In genomic region chr17:64063766-64064224, GRCh38 we compare ENCODE assay signal across 8 cellular contexts. TPM values are rescaled to one million over a fixed set of nuclear protein-coding genes. Genes with fewer than 3 reads are reported as not detected.
DNase-seq lines count a peak whose midpoint lies in the region; ATAC-seq, FAIRE-seq and TF ChIP-seq lines count a peak whose summit lies in the region.

No MANE protein-coding gene starts in this region.

- H3K27ac ChIP-seq in upper lobe of left lung = peak overlapping the region in 3 of 4 donors; percentile 15 to 67 (median 56)

- peak; percentile 56 for ATAC-seq in effector memory CD8-positive, alpha-beta T cell (replicated peaks)
- peak; percentile 77 to 88 for ATAC-seq in upper lobe of left lung (ENCODE audit: low FRiP score in 2 of 2)
- ATAC-seq in GM18861 (IDR thresholded peaks at IDR 0.05; ENCODE audit: unreplicated experiment) = no peak

- H3K27ac Mint-ChIP-seq in effector memory CD8-positive, alpha-beta T cell = peak overlapping the region; percentile 88 to 97

- no peaks in the 10 kb centered on the region for H3K27me3 Mint-ChIP-seq in effector memory CD8-positive, alpha-beta T cell

- H3K9ac ChIP-seq in mucosa of stomach (ENCODE audit: low read length) = peak overlapping the region; percentile 38

- DNase-seq in AG10803 (ENCODE audit: low read depth) = peak; percentile 17
- DNase-seq in HTR-8/SVneo (ENCODE audit: insufficient read length, low spot score) = peak; percentile 53
- DNase-seq in activated CD4-positive, alpha-beta T cell treated with anti-CD3 and anti-CD28 coated beads, Interleukin-2, amount 50 U/mL, for 1 hour = peak; percentile 59
- peak in 2 of 3 experiments; percentile 63 to 65 for DNase-seq in effector memory CD8-positive, alpha-beta T cell
- peak; percentile 90 to 94 for DNase-seq in upper lobe of left lung
- no peak for DNase-seq in cerebellum (ENCODE audit: low spot score)

- no peaks in the 10 kb centered on the region for H3K36me3 ChIP-seq in mucosa of stomach (ENCODE audit: control insufficient read depth, insufficient read depth, low read length)
- H3K36me3 ChIP-seq in upper lobe of left lung = peaks cover 15 to 75% (median 36%) of the 10 kb centered on the region in 4 donors

- no peaks in the 10 kb centered on the region for H3K9me3 Mint-ChIP-seq in effector memory CD8-positive, alpha-beta T cell

- TF ChIP-seq POLR2A in upper lobe of left lung (IDR thresholded peaks at IDR 0.05) = peak in 1 of 4 donors; percentile 52

- H3K9me3 ChIP-seq in mucosa of stomach (ENCODE audit: control insufficient read depth, low read length) = no peaks in the 10 kb centered on the region
- peaks cover 0 to 2% (median 0%) of the 10 kb centered on the region in 4 donors for H3K9me3 ChIP-seq in upper lobe of left lung

- no peak for TF ChIP-seq EP300 in upper lobe of left lung (IDR thresholded peaks at IDR 0.05)

- WGBS in upper lobe of left lung, 2 donors = 34 to 45% methylated on average over 10 to 16 of the region's 16 CpGs

- H3K4me3 ChIP-seq in AG10803 (ENCODE audit: low read length) = no peak overlapping the region
- H3K4me3 ChIP-seq in mucosa of stomach (ENCODE audit: low read length) = no peak overlapping the region
- no peak overlapping the region for H3K4me3 ChIP-seq in upper lobe of left lung

- H3K27me3 ChIP-seq in mucosa of stomach (ENCODE audit: control insufficient read depth, insufficient read depth, low read length) (no peaks in the 10 kb centered on the region), upper lobe of left lung (no peaks in the 10 kb centered on the region)

- H3K36me3 Mint-ChIP-seq in effector memory CD8-positive, alpha-beta T cell (ENCODE audit: insufficient read depth) = peaks cover 95% of the 10 kb centered on the region

- peaks cover 22% of the 10 kb centered on the region for H3K4me1 ChIP-seq in mucosa of stomach (ENCODE audit: control insufficient read depth, insufficient read depth, low read length)
- peaks cover 0 to 16% (median 4%) of the 10 kb centered on the region in 4 donors for H3K4me1 ChIP-seq in upper lobe of left lung

- TF ChIP-seq CTCF in AG10803 (conservative IDR thresholded peaks at IDR 0.05; ENCODE audit: low read length) = peak; percentile 45
- TF ChIP-seq CTCF in upper lobe of left lung (IDR thresholded peaks at IDR 0.05) = peak; percentile 48 to 89 (median 78)

- peak overlapping the region in 1 of 2 donors; percentile 92 for H3K4me3 Mint-ChIP-seq in effector memory CD8-positive, alpha-beta T cell

- H3K4me1 Mint-ChIP-seq in effector memory CD8-positive, alpha-beta T cell (ENCODE audit: low read depth in 2 of 2) = peaks cover 61 to 91% of the 10 kb centered on the region in 2 donors

- FAIRE-seq in HTR-8/SVneo (lab: Jason Lieb, UNC) = peak; percentile 83

RNA-seq across cellular contexts. Expression of gene ICAM2, which starts 43.4 kb away (rescaled TPM):
- total RNA-seq in upper lobe of left lung = 100 to 1,000 TPM in 3 of 6 donors, 10 to 100 TPM in 3; 27.2 to 114 (median 82.0) TPM
- total RNA-seq in cerebellum = 6.3 TPM
